Comparison of ENCODE assay signal across 15 cellular contexts in genomic region chr21:43902441-43902840, GRCh38. TPM values are rescaled to one million over a fixed set of nuclear protein-coding genes. Genes with fewer than 3 reads are reported as not detected.
DNase-seq lines count a peak whose midpoint lies in the region; ATAC-seq and TF ChIP-seq lines count a peak whose summit lies in the region.
"Had no signal": no experiment of that assay in that cellular context is flagged by ENCODE, and none has a peak within 500 bp of the region (broad histone marks: within the 10 kb centered on the region; RNA-seq: fewer than 3 reads in every experiment).

No MANE protein-coding gene starts in this region.

- intact Hi-C loops in sciatic nerve (cut with DNase I) = no loop called here
- intact Hi-C loops in activated CD4-positive, alpha-beta memory T cell treated with anti-CD3 and anti-CD28 coated beads for 36 hours (cut with micrococcal nuclease) = no loop called here

- H3K9me3 ChIP-seq in MG63 = no peaks in the 10 kb centered on the region
- H3K9me3 ChIP-seq: SJCRH30 had no signal

- H3K9me3 Mint-ChIP-seq in neural crest cell = peaks cover 6% of the 10 kb centered on the region
- no peaks in the 10 kb centered on the region for H3K9me3 Mint-ChIP-seq in activated CD4-positive, alpha-beta memory T cell treated with anti-CD3 and anti-CD28 coated beads for 36 hours
- no peaks in the 10 kb centered on the region for H3K9me3 Mint-ChIP-seq in HFFc6

- peaks cover 14% of the 10 kb centered on the region for H3K36me3 Mint-ChIP-seq in neural crest cell (ENCODE audit: low read depth)
- H3K36me3 Mint-ChIP-seq in activated CD4-positive, alpha-beta memory T cell treated with anti-CD3 and anti-CD28 coated beads for 36 hours = peaks cover 23% of the 10 kb centered on the region
- H3K36me3 Mint-ChIP-seq in HFFc6 (ENCODE audit: low read depth) = peaks cover 35% of the 10 kb centered on the region

- POLR2A ChIA-PET in activated CD4-positive, alpha-beta memory T cell treated with anti-CD3 and anti-CD28 coated beads for 36 hours (lab: Charles Lee) = no interaction called here

- peak overlapping the region; percentile 65 for H3K27ac ChIP-seq in C4-2B
- H3K27ac ChIP-seq: BLaER1, cardiac muscle cell, SJCRH30 had no signal

- H3K27me3 ChIP-seq in MG63 = no peaks in the 10 kb centered on the region
- H3K27me3 ChIP-seq: BLaER1, cardiac muscle cell, SJCRH30 had no signal

- peak; percentile 53 for DNase-seq in MG63
- DNase-seq in fibroblast of gingiva (ENCODE audit: low read depth) = peak; percentile 19
- DNase-seq in neural crest cell (ENCODE audit: low read depth, low spot score) = no peak
- no peak for DNase-seq in sciatic nerve (ENCODE audit: low spot score)
- DNase-seq in activated CD4-positive, alpha-beta memory T cell treated with anti-CD3 and anti-CD28 coated beads for 36 hours = no peak
- DNase-seq in globus pallidus (ENCODE audit: low spot score) = no peak
- DNase-seq in HFFc6 = no peak
- DNase-seq: activated CD8-positive, alpha-beta T cell treated with anti-CD3 and anti-CD28 coated beads, Interleukin-2, amount 10 ng/mL, durations not matched to agents 7 days and 5 days; activated naive CD4-positive, alpha-beta T cell treated with anti-CD3 and anti-CD28 coated beads, Interleukin-2, amount 50 U/mL, for 16 hours; nucleus accumbens; SJCRH30 had no signal

- CTCF ChIA-PET in activated CD4-positive, alpha-beta memory T cell treated with anti-CD3 and anti-CD28 coated beads for 36 hours (lab: Charles Lee) = no interaction called here

- peaks cover 37% of the 10 kb centered on the region for H3K36me3 ChIP-seq in MG63
- H3K36me3 ChIP-seq: cardiac muscle cell, SJCRH30 had no signal

- H3K4me3 ChIP-seq in MG63 = no peak overlapping the region
- H3K4me3 ChIP-seq: BLaER1, cardiac muscle cell, SJCRH30 had no signal

- no peak for ATAC-seq in sciatic nerve
- ATAC-seq: activated CD8-positive, alpha-beta T cell treated with anti-CD3 and anti-CD28 coated beads, Interleukin-2, amount 10 ng/mL, durations not matched to agents 7 days and 5 days had no signal

- H3K4me3 Mint-ChIP-seq in neural crest cell (peak overlapping the region; percentile 36), HFFc6 (no peak overlapping the region)
- no peak overlapping the region for H3K4me3 Mint-ChIP-seq in activated CD4-positive, alpha-beta memory T cell treated with anti-CD3 and anti-CD28 coated beads for 36 hours
- H3K4me3 Mint-ChIP-seq: activated CD8-positive, alpha-beta T cell treated with anti-CD3 and anti-CD28 coated beads, Interleukin-2, amount 10 ng/mL, durations not matched to agents 7 days and 5 days; memory B cell had no signal

- no peak overlapping the region for H3K27ac Mint-ChIP-seq in neural crest cell (ENCODE audit: unreplicated experiment)
- H3K27ac Mint-ChIP-seq in activated CD4-positive, alpha-beta memory T cell treated with anti-CD3 and anti-CD28 coated beads for 36 hours = no peak overlapping the region
- H3K27ac Mint-ChIP-seq in HFFc6 = no peak overlapping the region
- H3K27ac Mint-ChIP-seq: activated CD8-positive, alpha-beta T cell treated with anti-CD3 and anti-CD28 coated beads, Interleukin-2, amount 10 ng/mL, durations not matched to agents 7 days and 5 days had no signal

- no peak for TF ChIP-seq CTCF in C4-2B (conservative IDR thresholded peaks at IDR 0.05)
- TF ChIP-seq CTCF in neural crest cell (conservative IDR thresholded peaks at IDR 0.05) = no peak
- no peak for TF ChIP-seq CTCF in HFFc6 (IDR thresholded peaks at IDR 0.05)

- no peaks in the 10 kb centered on the region for H3K27me3 Mint-ChIP-seq in neural crest cell (ENCODE audit: low read depth)
- H3K27me3 Mint-ChIP-seq in activated CD4-positive, alpha-beta memory T cell treated with anti-CD3 and anti-CD28 coated beads for 36 hours = no peaks in the 10 kb centered on the region
- peaks cover 2% of the 10 kb centered on the region for H3K27me3 Mint-ChIP-seq in HFFc6 (ENCODE audit: insufficient read depth)
- H3K27me3 Mint-ChIP-seq: memory B cell had no signal

- peaks cover 30% of the 10 kb centered on the region for H3K4me1 Mint-ChIP-seq in neural crest cell
- peaks cover 22% of the 10 kb centered on the region for H3K4me1 Mint-ChIP-seq in activated CD4-positive, alpha-beta memory T cell treated with anti-CD3 and anti-CD28 coated beads for 36 hours (ENCODE audit: low read depth)
- peaks cover 19% of the 10 kb centered on the region; the same call in 1 of the 2 replicates for H3K4me1 Mint-ChIP-seq in HFFc6 (ENCODE audit: low read depth)

RNA-seq across cellular contexts. Expression of gene AGPAT3, which starts 37.4 kb away (rescaled TPM):
- total RNA-seq in MG63 (2014; rRNA removed; shearing (Covaris generic); ENCODE audit: low replicate concordance) = 23.3 and 45.1 TPM in 2 replicates
- 37.3 and 40.3 TPM in 2 replicates for total RNA-seq in neural crest cell
- 51.8 TPM for total RNA-seq in sciatic nerve
- total RNA-seq in activated CD4-positive, alpha-beta memory T cell treated with anti-CD3 and anti-CD28 coated beads for 36 hours = 10 to 100 TPM; 71.4 to 82.4 TPM
- 100 to 1,000 TPM in 2 of 6 experiments, 10 to 100 TPM in 4; 94.6 to 114 (median 97.8) TPM for total RNA-seq in HFFc6 (2021; fragmentation: NEBNext Ultra II Directional; extraction: Animal tissue kit (Norgen Biotek cat#: 25700))

Comparison
In these comparisons a context has a peak if more than half of its experiments do, and no peak if none do; other contexts are left out.
1. DNase-seq: peak in MG63 (single experiment) and fibroblast of gingiva (single experiment); none in neural crest cell (single experiment), sciatic nerve (single experiment), activated CD4-positive, alpha-beta memory T cell treated with anti-CD3 and anti-CD28 coated beads for 36 hours (single experiment), globus pallidus (single experiment) and HFFc6 (single experiment).